Comparison of ENCODE assay signal across 8 cellular contexts in the genomic region with DNA sequence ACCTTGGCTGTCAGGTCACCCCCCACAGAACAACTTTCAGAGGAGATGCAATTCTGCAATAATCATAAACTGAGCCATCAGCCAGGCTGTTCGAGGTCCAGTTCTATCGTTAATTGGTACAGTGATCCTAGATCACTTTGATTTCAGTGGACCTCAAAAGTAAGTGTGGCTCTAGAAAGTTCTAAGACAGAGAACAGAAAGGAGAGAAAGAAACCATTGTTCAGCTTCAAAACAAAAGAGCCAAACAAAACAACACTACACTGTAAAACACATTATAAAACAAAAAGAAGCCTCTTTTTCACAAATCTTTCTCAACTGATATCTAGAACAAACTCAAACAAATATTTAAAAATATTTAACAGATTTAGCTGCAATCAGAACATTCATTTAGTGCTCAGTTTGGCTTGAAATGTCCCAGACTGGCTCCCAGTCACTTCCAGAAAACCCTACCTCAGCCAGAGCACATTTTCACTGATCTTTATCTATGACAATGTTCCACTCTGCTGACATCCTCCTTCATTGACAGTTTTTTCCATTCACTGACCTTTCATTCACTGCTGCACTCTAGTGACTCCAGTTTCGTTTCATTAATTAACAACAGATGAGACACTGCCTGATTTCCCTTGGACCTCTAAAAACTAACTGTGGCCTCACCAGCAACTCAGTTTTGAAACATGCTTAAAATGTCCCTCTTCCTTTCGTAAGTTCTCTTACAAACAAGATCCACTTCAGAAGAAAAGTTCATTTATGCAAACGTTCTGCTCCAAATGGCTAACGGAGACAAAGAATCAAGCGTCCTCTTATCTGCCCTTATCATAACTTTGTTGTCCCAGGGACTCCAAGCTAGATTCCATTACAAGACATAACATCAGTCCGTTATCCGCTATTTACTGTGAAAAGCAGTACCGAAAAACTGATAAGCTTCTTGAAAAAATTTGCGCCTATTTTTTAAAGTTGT. TPM values are rescaled to one million over a fixed set of nuclear protein-coding genes. Genes with fewer than 3 reads are reported as not detected.
A peak's percentile ranks its signal among the peaks of the same experiment; 100 is the strongest.
DNase-seq lines count a peak whose midpoint lies in the region; TF ChIP-seq lines count a peak whose summit lies in the region.

No MANE protein-coding gene starts in this region.

- no TSS peak for BruUV-seq in Calu3 (replicated peaks; lab: Mats Ljungman, UMichigan)

- TF ChIP-seq EP300 in esophagus muscularis mucosa (IDR thresholded peaks at IDR 0.05) = no peak

- intact Hi-C loops in esophagus muscularis mucosa (cut with DNase I) (no loop called here), Calu3 (cut with micrococcal nuclease; ENCODE audit: unreplicated experiment) (no loop called here)

- H3K4me3 Mint-ChIP-seq in Calu3 (ENCODE audit: low read depth, unreplicated experiment) = no peak overlapping the region

- no peaks in the 10 kb centered on the region for H4K20me1 ChIP-seq in osteoblast (ENCODE audit: insufficient read depth, low read length)

- H3K36me3 ChIP-seq in SJSA1 (no peaks in the 10 kb centered on the region), esophagus muscularis mucosa (peaks cover 0 to 5% (median 0%) of the 10 kb centered on the region in 4 donors), osteoblast (ENCODE audit: insufficient read depth, low read length) (no peaks in the 10 kb centered on the region)

- H3K4me2 ChIP-seq in osteoblast (ENCODE audit: insufficient read depth, low read length) = peak overlapping the region; percentile 76

- TF ChIP-seq CTCF in esophagus muscularis mucosa (IDR thresholded peaks at IDR 0.05) (no peak), osteoblast (IDR thresholded peaks at IDR 0.05; ENCODE audit: extremely low read depth, low read depth, low read length) (no peak), Calu3 (IDR thresholded peaks at IDR 0.05; ENCODE audit: unreplicated experiment) (no peak)

- H3K27me3 ChIP-seq in SJSA1 (replicated peaks) (no peaks in the 10 kb centered on the region), esophagus muscularis mucosa (no peaks in the 10 kb centered on the region), osteoblast (ENCODE audit: insufficient read depth, low read length) (no peaks in the 10 kb centered on the region)

- H3K4me1 ChIP-seq in SJSA1 (replicated peaks) (peaks cover 25% of the 10 kb centered on the region), esophagus muscularis mucosa (peaks cover 33 to 54% (median 37%) of the 10 kb centered on the region in 4 donors), osteoblast (ENCODE audit: insufficient read depth, low read length) (peaks cover 46% of the 10 kb centered on the region)

- no peak overlapping the region for H3K27ac Mint-ChIP-seq in Calu3 (ENCODE audit: unreplicated experiment)

- CTCF ChIA-PET in Calu3 (lab: Charles Lee) = no interaction called here

- H3K4me3 ChIP-seq in SJSA1 = peak overlapping the region; percentile 8; the same call in 1 of the 2 replicates
- peak overlapping the region in 3 of 4 donors; percentile 1 to 21 (median 21) for H3K4me3 ChIP-seq in esophagus muscularis mucosa
- H3K4me3 ChIP-seq in osteoblast (ENCODE audit: insufficient read depth, low read length) = peak overlapping the region; percentile 40

- peak; percentile 19 to 32 for DNase-seq in activated CD4-positive, alpha-beta T cell treated with anti-CD3 and anti-CD28 coated beads for 4 hours
- no peak for DNase-seq in activated CD4-positive, alpha-beta T cell treated with anti-CD3 and anti-CD28 coated beads, Interleukin-2, amount 50 U/mL, for 1 hour
- peak; percentile 49 for DNase-seq in HCEC 1CT
- DNase-seq in SJSA1 (ENCODE audit: low read depth in 1 of 2, low spot score in 2 of 2) = peak in 1 of 2 experiments; percentile 52
- DNase-seq in esophagus muscularis mucosa (ENCODE audit: extremely low spot score) = no peak
- DNase-seq in osteoblast (ENCODE audit: insufficient read length, low spot score, missing footprints) = peak; percentile 88
- DNase-seq in Calu3 = no peak
- no peak for DNase-seq in cerebellar cortex (ENCODE audit: low spot score)

- peak overlapping the region; percentile 48 for H2AFZ ChIP-seq in osteoblast (ENCODE audit: low read length)

- H3K27ac ChIP-seq in SJSA1 (peak overlapping the region; percentile 32), esophagus muscularis mucosa (replicated peaks in 1 of 4) (peak overlapping the region; percentile 40 to 69 (median 60)), osteoblast (ENCODE audit: low read depth, low read length) (peak overlapping the region; percentile 64)

- no peaks in the 10 kb centered on the region for H3K9me3 ChIP-seq in SJSA1 (replicated peaks)
- H3K9me3 ChIP-seq in esophagus muscularis mucosa = no peaks in the 10 kb centered on the region
- no peaks in the 10 kb centered on the region for H3K9me3 ChIP-seq in osteoblast (ENCODE audit: low read depth, low read length)

- no peak for TF ChIP-seq POLR2A in esophagus muscularis mucosa (IDR thresholded peaks at IDR 0.05; ENCODE audit: low read depth)

- no peaks in the 10 kb centered on the region for H3K9me3 Mint-ChIP-seq in Calu3 (ENCODE audit: low read depth, unreplicated experiment)

- 63% methylated on average over 11 of the region's 11 CpGs for WGBS in esophagus muscularis mucosa

- peaks cover 8% of the 10 kb centered on the region for H3K79me2 ChIP-seq in osteoblast (ENCODE audit: insufficient read depth, low read length)

- peaks cover 10% of the 10 kb centered on the region for H3K4me1 Mint-ChIP-seq in Calu3 (ENCODE audit: low read depth, unreplicated experiment)

- no peaks in the 10 kb centered on the region for H3K27me3 Mint-ChIP-seq in Calu3 (ENCODE audit: unreplicated experiment)

- H3K36me3 Mint-ChIP-seq in Calu3 (ENCODE audit: insufficient read depth, unreplicated experiment) = no peaks in the 10 kb centered on the region

RNA-seq across cellular contexts. Expression of a gene that starts 56.8 kb away (rescaled TPM):
- 10.5 and 12.3 TPM in 2 replicates for total RNA-seq in SJSA1 (2014; rRNA removed; shearing (Covaris generic))
- 10 to 100 TPM in 3 of 4 donors, 1 to 10 TPM in 1; 10.0 to 17.0 (median 13.9) TPM for total RNA-seq in esophagus muscularis mucosa
- total RNA-seq in osteoblast = 5.1 and 5.3 TPM in 2 replicates
- 23.4 and 25.8 TPM in 2 replicates for total RNA-seq in Calu3 (2022)

Comparison
In these comparisons a context has a peak if more than half of its experiments do, and no peak if none do; other contexts are left out.
1. DNase-seq: peak in activated CD4-positive, alpha-beta T cell treated with anti-CD3 and anti-CD28 coated beads for 4 hours (2 of 2), HCEC 1CT (single experiment) and osteoblast (single experiment); none in activated CD4-positive, alpha-beta T cell treated with anti-CD3 and anti-CD28 coated beads, Interleukin-2, amount 50 U/mL, for 1 hour (single experiment), esophagus muscularis mucosa (single experiment), Calu3 (single experiment) and cerebellar cortex (single experiment).
2. Peak in every context shown above with its lines, with median percentiles within 50 percentile points of each other: H3K27ac ChIP-seq and H3K4me3 ChIP-seq.